8 cellular contexts compared by ENCODE assay signal in the genomic region with DNA sequence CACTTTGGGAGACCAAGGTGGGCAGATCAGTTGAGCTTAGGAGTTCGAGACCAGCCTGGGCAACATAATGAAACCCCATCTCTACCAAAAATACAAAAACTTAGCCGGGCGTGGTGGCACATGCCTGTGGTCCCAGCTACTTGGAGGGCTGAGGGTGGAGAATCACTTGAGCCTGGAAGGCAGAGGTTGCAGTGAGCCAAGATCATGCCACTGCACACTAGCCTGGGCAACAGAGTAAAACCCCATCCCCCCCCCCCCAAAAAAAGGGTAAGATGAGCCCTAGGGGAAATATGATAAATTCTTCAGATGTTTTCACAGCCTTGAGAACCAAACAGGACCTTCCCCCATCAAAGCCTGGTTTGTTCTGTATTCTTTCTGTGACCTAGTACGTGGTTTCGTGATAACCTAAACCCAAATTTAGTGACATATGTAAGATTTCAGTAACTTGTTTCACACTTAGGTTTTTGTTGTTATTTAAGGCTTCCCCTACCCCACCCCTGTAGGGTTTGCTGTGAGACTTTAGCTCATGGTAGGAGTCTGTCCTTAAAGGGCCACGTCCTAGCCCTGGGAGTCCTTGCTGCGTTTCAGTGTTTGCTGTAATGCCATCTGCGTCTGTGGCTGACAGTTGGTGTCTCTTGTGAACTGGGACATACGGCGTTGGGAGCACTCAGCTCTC.
DNase-seq lines count a peak whose midpoint lies in the region; ATAC-seq and TF ChIP-seq lines count a peak whose summit lies in the region.

No MANE protein-coding gene starts in this region.

- no peak for TF ChIP-seq CTCF in AG09309 (IDR thresholded peaks at IDR 0.05; ENCODE audit: control insufficient read depth, insufficient read depth, low read depth, low read length, missing control alignments)

- H3K4me3 ChIP-seq in AG09309 (ENCODE audit: control insufficient read depth, low read depth, low read length): no peak overlapping the region

- DNase-seq in AG09309 (ENCODE audit: low read depth) (peak; percentile 24), T-helper 22 cell (ENCODE audit: low read depth) (peak; percentile 32), fibroblast of gingiva (ENCODE audit: low read depth) (peak; percentile 45), COR-L47 (lab: John Stamatoyannopoulos, UW) (no peak), NCI-H526 treated with DMSO at 0.1 percent for 48 hours (lab: John Stamatoyannopoulos, UW) (no peak)
- DNase-seq in stimulated activated CD8-positive, alpha-beta memory T cell treated with anti-CD3 and anti-CD28 coated beads, Interleukin-7, amount 100 ng/mL, for 48 hours (ENCODE audit: extremely low read depth in 1 of 2, low read depth in 1 of 2): peak; percentile 5 to 18

- peak; percentile 48 for ATAC-seq in GM18873 (IDR thresholded peaks at IDR 0.05; ENCODE audit: low FRiP score, unreplicated experiment)
- peak; percentile 51 for ATAC-seq in HG03064 (IDR thresholded peaks at IDR 0.05; ENCODE audit: low read depth, unreplicated experiment)

Comparison
In these comparisons a context has a peak if more than half of its experiments do, and no peak if none do; other contexts are left out.
1. DNase-seq: peak in AG09309 (single experiment), T-helper 22 cell (single experiment), fibroblast of gingiva (single experiment) and stimulated activated CD8-positive, alpha-beta memory T cell treated with anti-CD3 and anti-CD28 coated beads, Interleukin-7, amount 100 ng/mL, for 48 hours (2 of 2); none in COR-L47 (single experiment) and NCI-H526 treated with DMSO at 0.1 percent for 48 hours (single experiment).